ENCODE assay signal across 21 cellular contexts in genomic region chrX:69988955-69989394, GRCh38.
DNase-seq lines count a peak whose midpoint lies in the region; ATAC-seq and TF ChIP-seq lines count a peak whose summit lies in the region.
"Had no signal": no experiment of that assay in that cellular context is flagged by ENCODE, and none has a peak within 500 bp of the region (broad histone marks: within the 10 kb centered on the region; RNA-seq: fewer than 3 reads in every experiment).

No MANE protein-coding gene starts in this region.

- H3K27me3 ChIP-seq in mammary epithelial cell (ENCODE audit: insufficient read depth, low read length) (no peaks in the 10 kb centered on the region), left ventricle myocardium inferior (ENCODE audit: low read depth) (no peaks in the 10 kb centered on the region)
- H3K27me3 ChIP-seq: gastroesophageal sphincter, neutrophil, sigmoid colon had no signal

- H4K20me1 ChIP-seq in mammary epithelial cell (ENCODE audit: insufficient read depth, low read length), result no peaks in the 10 kb centered on the region
- H4K20me1 ChIP-seq: BLaER1 had no signal

- no peak overlapping the region for H3K9ac ChIP-seq in mammary epithelial cell (ENCODE audit: insufficient read depth, low read length)
- H3K9ac ChIP-seq: BLaER1 had no signal

- intact Hi-C loops in mammary epithelial cell (cut with micrococcal nuclease), result no loop called here
- intact Hi-C loops in left ventricle myocardium inferior (cut with micrococcal nuclease), result no loop called here

- no peak overlapping the region for H2AFZ ChIP-seq in mammary epithelial cell (ENCODE audit: low read depth, low read length)

- 46% methylated on average over 3 of the region's 3 CpGs for WGBS in mammary epithelial cell (ENCODE audit: low coverage, missing lambda C conversion rate)

- CTCF ChIA-PET in mammary epithelial cell (lab: Charles Lee; ENCODE audit: low non-redundant PET), result no interaction called here

- no TSS peak for BruUV-seq in mammary epithelial cell (replicated peaks; lab: Mats Ljungman, UMichigan)

- H3K9me3 ChIP-seq in mammary epithelial cell (replicated peaks; ENCODE audit: insufficient read depth, low read length) (no peaks in the 10 kb centered on the region), left ventricle myocardium inferior (replicated peaks) (no peaks in the 10 kb centered on the region)
- H3K9me3 ChIP-seq: BLaER1, gastroesophageal sphincter, neutrophil, sigmoid colon had no signal

- H3K4me2 ChIP-seq in mammary epithelial cell (ENCODE audit: insufficient read depth, low read depth, low read length), result no peak overlapping the region
- H3K4me2 ChIP-seq: BLaER1 had no signal

- H3K27ac ChIP-seq in mammary epithelial cell (ENCODE audit: insufficient read depth, low read depth, low read length) (no peak overlapping the region), left ventricle myocardium inferior (replicated peaks) (peak overlapping the region; percentile 57)
- H3K27ac ChIP-seq: BLaER1, neutrophil, sigmoid colon had no signal

- H3K4me3 ChIP-seq in mammary epithelial cell (replicated peaks in 1 of 3; ENCODE audit: insufficient read depth in 1 of 3, low read depth in 2 of 3, low read length in 3 of 3), result no peak overlapping the region
- no peak overlapping the region for H3K4me3 ChIP-seq in left ventricle myocardium inferior
- H3K4me3 ChIP-seq: BLaER1, gastroesophageal sphincter, sigmoid colon had no signal

- dilution Hi-C loops in mammary epithelial cell (cut with HindIII; ENCODE audit: low sequenced_read_pairs), result no loop called here

- DNase-seq in Daoy (ENCODE audit: low read depth) (peak; percentile 38), M059J (ENCODE audit: low read depth) (peak; percentile 3), mammary epithelial cell (peak; percentile 10), left ventricle myocardium inferior (peak; percentile 26), T1000 (lab: John Stamatoyannopoulos, UW) (no peak), SW480 (ENCODE audit: low spot score) (no peak)
- DNase-seq: activated CD4-positive, CD25-positive, alpha-beta regulatory T cell treated with anti-CD3 and anti-CD28 coated beads, Interleukin-2, amount 50 U/mL, for 72 hours; DMS79; effector CD8-positive, alpha-beta T cell; H9; midbrain; NCI-H2107; NCI-H748 treated with DMSO at 0.1 percent for 48 hours; RPMI8226; sigmoid colon; T-helper 1 cell had no signal

- H3K79me2 ChIP-seq in mammary epithelial cell (ENCODE audit: insufficient read depth, low read length), result no peaks in the 10 kb centered on the region

- no peaks in the 10 kb centered on the region for H3K36me3 ChIP-seq in mammary epithelial cell (ENCODE audit: insufficient read depth, low read length)
- H3K36me3 ChIP-seq in left ventricle myocardium inferior, result no peaks in the 10 kb centered on the region
- H3K36me3 ChIP-seq: BLaER1, gastroesophageal sphincter, neutrophil, sigmoid colon had no signal

- in situ Hi-C loops in mammary epithelial cell (cut with MboI; ENCODE audit: low sequenced_read_pairs in 2 of 2), result no loop called here

- ATAC-seq in activated CD4-positive, CD25-positive, alpha-beta regulatory T cell treated with anti-CD3 and anti-CD28 coated beads, Interleukin-2, amount 50 U/mL, for 24 hours, result no peak
- ATAC-seq: gastroesophageal sphincter, HepG2 had no signal

- H3K4me1 ChIP-seq in mammary epithelial cell (ENCODE audit: insufficient read depth, low read length), result no peaks in the 10 kb centered on the region
- peaks cover 7% of the 10 kb centered on the region for H3K4me1 ChIP-seq in left ventricle myocardium inferior
- H3K4me1 ChIP-seq: BLaER1, sigmoid colon had no signal

- TF ChIP-seq CTCF in mammary epithelial cell (conservative IDR thresholded peaks at IDR 0.05 in 1 of 2, IDR thresholded peaks at IDR 0.05 in 1 of 2; ENCODE audit: extremely low read depth in 1 of 2, insufficient read depth in 1 of 2, low read depth in 1 of 2, low read length in 2 of 2) (no peak), left ventricle myocardium inferior (IDR thresholded peaks at IDR 0.05; ENCODE audit: borderline replicate concordance) (no peak)

Comparison
In these comparisons a context has a peak if more than half of its experiments do, and no peak if none do; other contexts are left out.
1. DNase-seq: peak in Daoy (single experiment), M059J (single experiment), mammary epithelial cell (single experiment) and left ventricle myocardium inferior (single experiment); none in T1000 (single experiment) and SW480 (single experiment).